1 cellular context compared by ENCODE assay signal in genomic region chr11:355581-356458, GRCh38.
A peak's percentile ranks its signal among the peaks of the same experiment; 100 is the strongest.
TF ChIP-seq lines count a peak whose summit lies in the region.

No MANE protein-coding gene starts in this region.

TF ChIP-seq in A549, 52 proteins besides CTCF, POLR2A, EP300 and RAD21 (continued from another document):
- TF ChIP-seq RFX5 (IDR thresholded peaks at IDR 0.05) (no peak), FOSL2 (IDR thresholded peaks at IDR 0.05) (no peak), FOSL2 (CRISPR knock-in tag; IDR thresholded peaks at IDR 0.05) (no peak), MAZ (IDR thresholded peaks at IDR 0.05; ENCODE audit: borderline replicate concordance, low read depth, low read length) (0 out of 2 replicates have a peak, but pooled peaks have one; percentile 65), TP53 (CRISPR knock-in tag; IDR thresholded peaks at IDR 0.05) (peak; percentile 93), HOXB13 (CRISPR knock-in tag; IDR thresholded peaks at IDR 0.05; ENCODE audit: low read depth) (peak; percentile 97), TFCP2L1 (CRISPR knock-in tag; IDR thresholded peaks at IDR 0.05) (peak; percentile 38; the same call in 1 of the 2 replicates), HOXB5 (CRISPR knock-in tag; IDR thresholded peaks at IDR 0.05) (peak; percentile 94), NR3C1 (IDR thresholded peaks at IDR 0.05) (no peak), RARB (CRISPR knock-in tag; IDR thresholded peaks at IDR 0.05) (0 out of 2 replicates have a peak, but pooled peaks have one; percentile 50), HES2 (IDR thresholded peaks at IDR 0.05) (no peak), CEBPB (IDR thresholded peaks at IDR 0.05) (no peak), HDAC2 (IDR thresholded peaks at IDR 0.05) (no peak), JUN (IDR thresholded peaks at IDR 0.05) (peak; percentile 60 to 84; a peak in 2 of 5 replicates), ESRRA (IDR thresholded peaks at IDR 0.05; ENCODE audit: borderline replicate concordance, low read length) (no peak), E2F6 (IDR thresholded peaks at IDR 0.05; ENCODE audit: borderline replicate concordance, low read depth) (no peak; the same call in 1 of the 2 replicates), CBX2 (IDR thresholded peaks at IDR 0.05; ENCODE audit: borderline replicate concordance, low read depth) (no peak), USF2 (IDR thresholded peaks at IDR 0.05) (no peak), KDM5A (IDR thresholded peaks at IDR 0.05) (no peak), SREBF2 (IDR thresholded peaks at IDR 0.05) (no peak), FOXS1 (CRISPR knock-in tag; IDR thresholded peaks at IDR 0.05) (peak; percentile 50; the same call in 1 of the 2 replicates), HMGXB4 (CRISPR knock-in tag; IDR thresholded peaks at IDR 0.05; ENCODE audit: borderline replicate concordance) (peak; percentile 84), NPAS2 (CRISPR knock-in tag; IDR thresholded peaks at IDR 0.05; ENCODE audit: borderline replicate concordance) (peak; percentile 24; the same call in 1 of the 2 replicates), ELK1 (IDR thresholded peaks at IDR 0.05; ENCODE audit: low read depth, low read length) (no peak), FOSB (CRISPR knock-in tag; IDR thresholded peaks at IDR 0.05) (no peak; the same call in 1 of the 2 replicates), REST (IDR thresholded peaks at IDR 0.05) (no peak), JUNB (IDR thresholded peaks at IDR 0.05) (no peak), ATOH8 (CRISPR knock-in tag; IDR thresholded peaks at IDR 0.05; ENCODE audit: low read depth) (peak; percentile 67; the same call in 1 of the 2 replicates), ZNF302 (CRISPR knock-in tag; IDR thresholded peaks at IDR 0.05) (no peak), MAFK (IDR thresholded peaks at IDR 0.05; ENCODE audit: partially characterized antibody) (no peak), NFE2L2 (conservative IDR thresholded peaks at IDR 0.05; ENCODE audit: low read length) (no peak), RNF2 (IDR thresholded peaks at IDR 0.05; ENCODE audit: borderline replicate concordance, low read depth) (no peak), POLR2AphosphoS2 (conservative IDR thresholded peaks at IDR 0.05; ENCODE audit: low read length) (no peak), MYC (IDR thresholded peaks at IDR 0.05; ENCODE audit: borderline replicate concordance, low read length) (peak; percentile 73; the same call in 1 of the 2 replicates), HEYL (CRISPR knock-in tag; IDR thresholded peaks at IDR 0.05) (peak; percentile 90; the same call in 1 of the 2 replicates)
